In genomic region chr12:49367381-49368239, GRCh38 we compare ENCODE assay signal across 8 cellular contexts. TPM values are rescaled to one million over a fixed set of nuclear protein-coding genes. Genes with fewer than 3 reads are reported as not detected.
DNase-seq lines count a peak whose midpoint lies in the region; ATAC-seq and TF ChIP-seq lines count a peak whose summit lies in the region.

Gene SPATS2 (plus strand): TSS chr12:49367462. CDS start chr12:49461013, 93,551 bp downstream.

- TF ChIP-seq CTCF in cardiac muscle cell (IDR thresholded peaks at IDR 0.05; ENCODE audit: low read depth, low read length): no peak
- TF ChIP-seq CTCF in prostate gland (IDR thresholded peaks at IDR 0.05): no peak

- H3K27me3 ChIP-seq in cardiac muscle cell (no peaks in the 10 kb centered on the region), prostate gland (replicated peaks; ENCODE audit: insufficient read depth) (no peaks in the 10 kb centered on the region)

- H3K27me3 Mint-ChIP-seq in activated T-helper 1 cell treated with anti-CD3 and anti-CD28 coated beads, Interleukin-12 subunit alpha, Interleukin-12 subunit beta, Interleukin-2, Interleukin-4 antibody, amounts not matched to agents 30 ng/mL and 10 ng/mL and 1 ng/mL, durations not matched to agents 14 hours and 24 hours and 36 hours (ENCODE audit: insufficient read depth): no peaks in the 10 kb centered on the region

- peaks cover 17% of the 10 kb centered on the region for H3K4me1 ChIP-seq in cardiac muscle cell (ENCODE audit: low read depth)
- no peaks in the 10 kb centered on the region for H3K4me1 ChIP-seq in prostate gland (replicated peaks)

- no peaks in the 10 kb centered on the region for H3K36me3 ChIP-seq in cardiac muscle cell
- no peaks in the 10 kb centered on the region for H3K36me3 ChIP-seq in prostate gland

- H3K27ac ChIP-seq in cardiac muscle cell (peak within 1 kb of the TSS; percentile 95), prostate gland (peak within 1 kb of the TSS; percentile 86 to 94)

- no peaks in the 10 kb centered on the region for H3K9me3 Mint-ChIP-seq in activated T-helper 1 cell treated with anti-CD3 and anti-CD28 coated beads, Interleukin-12 subunit alpha, Interleukin-12 subunit beta, Interleukin-2, Interleukin-4 antibody, amounts not matched to agents 30 ng/mL and 10 ng/mL and 1 ng/mL, durations not matched to agents 14 hours and 24 hours and 36 hours

- H3K4me3 Mint-ChIP-seq in activated T-helper 1 cell treated with anti-CD3 and anti-CD28 coated beads, Interleukin-12 subunit alpha, Interleukin-12 subunit beta, Interleukin-2, Interleukin-4 antibody, amounts not matched to agents 30 ng/mL and 10 ng/mL and 1 ng/mL, durations not matched to agents 14 hours and 24 hours and 36 hours: peak within 1 kb of the TSS; percentile 87

- DNase-seq in DMS 273 (lab: John Stamatoyannopoulos, UW; ENCODE audit: unreplicated experiment) (peak; percentile 67), DMS 273 treated with DMSO at 0.1 percent for 48 hours (lab: John Stamatoyannopoulos, UW) (no peak), cardiac muscle cell (ENCODE audit: low read depth in 1 of 2, low spot score in 1 of 2) (peak in 1 of 2 donors; percentile 46), prostate gland (ENCODE audit: low spot score) (no peak)
- no peak for DNase-seq in activated T-helper 1 cell treated with anti-CD3 and anti-CD28 coated beads, Interleukin-12 subunit alpha, Interleukin-12 subunit beta, Interleukin-2, Interleukin-4 antibody, amounts not matched to agents 30 ng/mL and 10 ng/mL and 1 ng/mL, durations not matched to agents 14 hours and 24 hours and 36 hours (ENCODE audit: low spot score)
- no peak for DNase-seq in stimulated activated CD4-positive, alpha-beta T cell treated with anti-CD3 and anti-CD28 coated beads, Interleukin-4, amount 100 ng/mL, for 1 hour

- TF ChIP-seq EP300 in Ishikawa (IDR thresholded peaks at IDR 0.05; ENCODE audit: borderline replicate concordance): 0 out of 2 replicates have a peak, but pooled peaks have one; percentile 23

- TF ChIP-seq POLR2A in prostate gland (IDR thresholded peaks at IDR 0.05): peak; percentile 7

- ATAC-seq in HG03139 (IDR thresholded peaks at IDR 0.05; ENCODE audit: unreplicated experiment): no peak

- WGBS in prostate gland: 1% methylated on average over 50 of the region's 52 CpGs

- peaks cover 6% of the 10 kb centered on the region for H3K36me3 Mint-ChIP-seq in activated T-helper 1 cell treated with anti-CD3 and anti-CD28 coated beads, Interleukin-12 subunit alpha, Interleukin-12 subunit beta, Interleukin-2, Interleukin-4 antibody, amounts not matched to agents 30 ng/mL and 10 ng/mL and 1 ng/mL, durations not matched to agents 14 hours and 24 hours and 36 hours (ENCODE audit: low read depth)

- no peak for TF ChIP-seq RAD21 in Ishikawa (IDR thresholded peaks at IDR 0.05; ENCODE audit: low read depth)

- intact Hi-C loops in activated T-helper 1 cell treated with anti-CD3 and anti-CD28 coated beads, Interleukin-12 subunit alpha, Interleukin-12 subunit beta, Interleukin-2, Interleukin-4 antibody, amounts not matched to agents 30 ng/mL and 10 ng/mL and 1 ng/mL, durations not matched to agents 14 hours and 24 hours and 36 hours (cut with micrococcal nuclease): loop anchor here (1.0 to 5.0 kb wide), 6 partner anchors 25 to 473 kb away; partner anchors contain the start of genes PRPF40B and TMBIM6
- intact Hi-C loops in prostate gland (cut with DNase I): no loop called here

- peak within 1 kb of the TSS; percentile 94 for H3K27ac Mint-ChIP-seq in activated T-helper 1 cell treated with anti-CD3 and anti-CD28 coated beads, Interleukin-12 subunit alpha, Interleukin-12 subunit beta, Interleukin-2, Interleukin-4 antibody, amounts not matched to agents 30 ng/mL and 10 ng/mL and 1 ng/mL, durations not matched to agents 14 hours and 24 hours and 36 hours

- H3K9me3 ChIP-seq in cardiac muscle cell (ENCODE audit: low read depth) (no peaks in the 10 kb centered on the region), prostate gland (no peaks in the 10 kb centered on the region)

- peaks cover 48% of the 10 kb centered on the region for H3K4me1 Mint-ChIP-seq in activated T-helper 1 cell treated with anti-CD3 and anti-CD28 coated beads, Interleukin-12 subunit alpha, Interleukin-12 subunit beta, Interleukin-2, Interleukin-4 antibody, amounts not matched to agents 30 ng/mL and 10 ng/mL and 1 ng/mL, durations not matched to agents 14 hours and 24 hours and 36 hours (ENCODE audit: low read depth)

- H3K4me3 ChIP-seq in cardiac muscle cell (peak within 1 kb of the TSS; percentile 85), prostate gland (peak within 1 kb of the TSS; percentile 74 to 86)

TF ChIP-seq in Ishikawa, 13 proteins besides CTCF, POLR2A, EP300 and RAD21:
- TF ChIP-seq TCF12 (IDR thresholded peaks at IDR 0.05; ENCODE audit: low read depth) (0 out of 2 replicates have a peak, but pooled peaks have one; percentile 38), REST (IDR thresholded peaks at IDR 0.05; ENCODE audit: low read depth) (no peak)
TF ChIP-seq in Ishikawa: peak in this region for 1.

RNA-seq across cellular contexts. Expression of gene SPATS2, which starts in this region (rescaled TPM):
- 11.6 and 12.0 TPM in 2 replicates for total RNA-seq in activated T-helper 1 cell treated with anti-CD3 and anti-CD28 coated beads, Interleukin-12 subunit alpha, Interleukin-12 subunit beta, Interleukin-2, Interleukin-4 antibody, amounts not matched to agents 30 ng/mL and 10 ng/mL and 1 ng/mL, durations not matched to agents 14 hours and 24 hours and 36 hours
- total RNA-seq in cardiac muscle cell: 23.3 and 31.0 TPM in 2 replicates
- 43.1 and 50.0 TPM in 2 replicates for polyA plus RNA-seq in cardiac muscle cell
- total RNA-seq in prostate gland: 10 to 100 TPM; 30.1 to 34.2 TPM
